8 cellular contexts compared by ENCODE assay signal in the genomic region with DNA sequence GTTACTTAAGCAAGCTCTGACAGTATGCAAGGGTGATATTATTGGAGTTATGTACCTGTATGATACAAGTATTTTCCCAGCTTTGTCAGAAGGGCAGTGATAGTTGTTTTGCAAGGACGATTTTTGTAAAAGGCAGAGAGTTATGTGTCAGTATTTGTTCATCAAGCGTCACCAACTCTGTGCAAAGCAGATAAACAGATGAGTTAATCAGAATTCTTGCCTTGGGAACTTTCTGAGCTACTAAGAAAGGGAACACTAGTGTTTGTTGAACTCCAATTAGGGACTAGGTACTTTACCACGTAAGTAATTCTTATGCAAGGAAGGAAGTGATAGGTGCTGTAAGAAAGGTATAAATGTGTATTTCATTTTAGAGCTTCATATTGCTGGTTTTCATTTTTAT. TPM values are rescaled to one million over a fixed set of nuclear protein-coding genes. Genes with fewer than 3 reads are reported as not detected.
DNase-seq lines count a peak whose midpoint lies in the region; ATAC-seq and TF ChIP-seq lines count a peak whose summit lies in the region.

No MANE protein-coding gene starts in this region.

- H3K4me1 ChIP-seq in BLaER1 (peaks cover 33% of the 10 kb centered on the region), thyroid gland (peaks cover 32 to 40% of the 10 kb centered on the region in 2 donors)

- no peak for TF ChIP-seq CTCF in thyroid gland (IDR thresholded peaks at IDR 0.05)

- intact Hi-C loops in thyroid gland (cut with DNase I), result no loop called here

- peak overlapping the region; percentile 99 for H3K9ac ChIP-seq in BLaER1

- H4K20me1 ChIP-seq in BLaER1, result peaks cover 56% of the 10 kb centered on the region

- peak; percentile 44 for DNase-seq in HS-5 (ENCODE audit: low read depth)
- peak; percentile 64 for DNase-seq in astrocyte of the hippocampus (ENCODE audit: low read depth, low spot score)
- DNase-seq in thyroid gland, result no peak
- DNase-seq in iPS-NIHi11 (ENCODE audit: low spot score), result no peak
- DNase-seq in G401 (ENCODE audit: low spot score), result no peak

- H3K27me3 ChIP-seq in BLaER1, result no peaks in the 10 kb centered on the region
- H3K27me3 ChIP-seq in layer of hippocampus (ENCODE audit: control insufficient read depth, insufficient read depth, low read length), result no peaks in the 10 kb centered on the region
- H3K27me3 ChIP-seq in thyroid gland, result no peaks in the 10 kb centered on the region

- in situ Hi-C loops in G401 (cut with HindIII; ENCODE audit: low sequenced_read_pairs), result no loop called here

- ATAC-seq in GM21717 (IDR thresholded peaks at IDR 0.05; ENCODE audit: unreplicated experiment), result no peak

- H3K4me2 ChIP-seq in BLaER1, result peak overlapping the region; percentile 90

- H3K9me3 ChIP-seq in BLaER1, result no peaks in the 10 kb centered on the region
- H3K9me3 ChIP-seq in thyroid gland, result no peaks in the 10 kb centered on the region

- H3K36me3 ChIP-seq in BLaER1 (no peaks in the 10 kb centered on the region), thyroid gland (no peaks in the 10 kb centered on the region)

- H3K27ac ChIP-seq in BLaER1 (peak overlapping the region; percentile 99), layer of hippocampus (ENCODE audit: low read depth, low read length) (peak overlapping the region; percentile 93), thyroid gland (peak overlapping the region; percentile 96 to 99 (median 99))

- WGBS in thyroid gland, 2 donors, result 1 to 3% methylated on average over 3 of the region's 3 CpGs

- H3K4me3 ChIP-seq in BLaER1, result peak overlapping the region; percentile 94
- peak overlapping the region in 2 of 3 donors; percentile 5 to 58 for H3K4me3 ChIP-seq in thyroid gland (replicated peaks in 1 of 3)

- peak in 1 of 2 donors; percentile 61 for TF ChIP-seq POLR2A in thyroid gland (IDR thresholded peaks at IDR 0.05)

RNA-seq across cellular contexts. Expression of a gene that starts 1.5 kb away (rescaled TPM):
- total RNA-seq in thyroid gland, result 100 to 1,000 TPM in 1 of 4 donors, 10 to 100 TPM in 3; 85.2 to 154 (median 94.5) TPM
- total RNA-seq in G401 (2014; rRNA removed; shearing (Covaris generic)), result 10.5 and 16.4 TPM in 2 replicates

Comparison
In these comparisons a context has a peak if more than half of its experiments do, and no peak if none do; other contexts are left out.
1. DNase-seq: peak in HS-5 (single experiment) and astrocyte of the hippocampus (single experiment); none in thyroid gland (0 of 2), iPS-NIHi11 (single experiment) and G401 (single experiment).
2. Peak in every context shown above with its lines, with median percentiles within 50 percentile points of each other: H3K27ac ChIP-seq.